1 cellular context compared by ENCODE assay signal in genomic region chr17:46001390-46002310, GRCh38.
TF ChIP-seq lines count a peak whose summit lies in the region.

No MANE protein-coding gene starts in this region.

TF ChIP-seq in HepG2, 621 proteins besides CTCF, POLR2A, EP300 and RAD21 (continued from another document and continues in another):
- TF ChIP-seq ZFYVE20 (CRISPR knock-in tag; IDR thresholded peaks at IDR 0.05; ENCODE audit: borderline replicate concordance, low read depth) (no peak), RARA (CRISPR knock-in tag; IDR thresholded peaks at IDR 0.05) (no peak), RBM22 (optimal IDR thresholded peaks at IDR 0.05; ENCODE audit: low read length) (no peak), ZNF263 (CRISPR knock-in tag; IDR thresholded peaks at IDR 0.05) (no peak), ZBTB43 (CRISPR knock-in tag; conservative IDR thresholded peaks at IDR 0.05) (no peak), NFIC (IDR thresholded peaks at IDR 0.05; ENCODE audit: low read length) (no peak), FLYWCH1 (CRISPR knock-in tag; IDR thresholded peaks at IDR 0.05) (no peak), E2F5 (CRISPR knock-in tag; conservative IDR thresholded peaks at IDR 0.05) (no peak), ZNF546 (CRISPR knock-in tag; conservative IDR thresholded peaks at IDR 0.05) (0 out of 2 replicates have a peak, but pooled peaks have one; percentile 18), HDAC6 (IDR thresholded peaks at IDR 0.05; ENCODE audit: low read depth, low read length) (no peak), ZNF251 (CRISPR knock-in tag; IDR thresholded peaks at IDR 0.05) (no peak), FUBP1 (CRISPR knock-in tag; IDR thresholded peaks at IDR 0.05; ENCODE audit: borderline replicate concordance) (no peak), TCF12 (IDR thresholded peaks at IDR 0.05) (no peak), TCF12 (CRISPR knock-in tag; IDR thresholded peaks at IDR 0.05) (no peak), RFX3 (CRISPR knock-in tag; IDR thresholded peaks at IDR 0.05) (no peak), GTF2F1 (IDR thresholded peaks at IDR 0.05; ENCODE audit: low read length) (no peak), ESRRA (CRISPR knock-in tag; IDR thresholded peaks at IDR 0.05; ENCODE audit: low read depth) (no peak), DBP (CRISPR knock-in tag; IDR thresholded peaks at IDR 0.05; ENCODE audit: not compliant biosample characterization) (no peak), TRIM22 (IDR thresholded peaks at IDR 0.05) (no peak), ZNF572 (CRISPR knock-in tag; IDR thresholded peaks at IDR 0.05) (no peak), IKZF5 (CRISPR knock-in tag; IDR thresholded peaks at IDR 0.05) (no peak), ZNF781 (CRISPR knock-in tag; IDR thresholded peaks at IDR 0.05; ENCODE audit: borderline replicate concordance, not compliant biosample characterization) (no peak), KIAA2018 (CRISPR knock-in tag; IDR thresholded peaks at IDR 0.05; ENCODE audit: borderline replicate concordance) (no peak; the same call in 1 of the 2 replicates), RXRB (CRISPR knock-in tag; IDR thresholded peaks at IDR 0.05; ENCODE audit: borderline replicate concordance) (no peak), ZNF354B (CRISPR knock-in tag; IDR thresholded peaks at IDR 0.05) (no peak), ZHX2 (IDR thresholded peaks at IDR 0.05; ENCODE audit: low read depth) (no peak), ZHX2 (CRISPR knock-in tag; IDR thresholded peaks at IDR 0.05; ENCODE audit: borderline replicate concordance) (no peak), ELF1 (CRISPR knock-in tag; IDR thresholded peaks at IDR 0.05) (no peak), ZNF550 (CRISPR knock-in tag; IDR thresholded peaks at IDR 0.05; ENCODE audit: borderline replicate concordance) (0 out of 2 replicates have a peak, but pooled peaks have one; percentile 47), ZBTB46 (CRISPR knock-in tag; IDR thresholded peaks at IDR 0.05; ENCODE audit: borderline replicate concordance) (0 out of 2 replicates have a peak, but pooled peaks have one; percentile 49), ATF4 (CRISPR knock-in tag; IDR thresholded peaks at IDR 0.05) (no peak), NCOA5 (CRISPR knock-in tag; IDR thresholded peaks at IDR 0.05) (no peak)
